ENCODE assay signal across 12 cellular contexts in genomic region chr9:37944671-37945481, GRCh38. TPM values are rescaled to one million over a fixed set of nuclear protein-coding genes. Genes with fewer than 3 reads are reported as not detected.
DNase-seq lines count a peak whose midpoint lies in the region; ATAC-seq and TF ChIP-seq lines count a peak whose summit lies in the region.
"Had no signal": no experiment of that assay in that cellular context is flagged by ENCODE, and none has a peak within 500 bp of the region (broad histone marks: within the 10 kb centered on the region; RNA-seq: fewer than 3 reads in every experiment).

No MANE protein-coding gene starts in this region.

- H3K27me3 Mint-ChIP-seq in chondrocyte (ENCODE audit: low read depth), result no peaks in the 10 kb centered on the region

- H3K4me1 ChIP-seq in ACC112 (ENCODE audit: control insufficient read depth, insufficient read depth, low read length, unreplicated experiment) (peaks cover 53% of the 10 kb centered on the region), Karpas-422 (ENCODE audit: low read length) (peaks cover 74% of the 10 kb centered on the region), mesendoderm (ENCODE audit: control insufficient read depth, low read depth, low read length) (peaks cover 8% of the 10 kb centered on the region)

- peaks cover 11% of the 10 kb centered on the region; the same call in 1 of the 2 replicates for H4K20me1 ChIP-seq in Karpas-422 (ENCODE audit: insufficient read depth, low read depth, low read length)

- H3K79me2 ChIP-seq in ACC112 (ENCODE audit: control insufficient read depth, insufficient read depth, low read length, unreplicated experiment) (no peaks in the 10 kb centered on the region), Karpas-422 (ENCODE audit: low read length) (no peaks in the 10 kb centered on the region), mesendoderm (ENCODE audit: control insufficient read depth, insufficient read depth, low read length) (no peaks in the 10 kb centered on the region)

- H3K18ac ChIP-seq in mesendoderm (ENCODE audit: low read length), result no peak overlapping the region

- in situ Hi-C loops in GM13976 (cut with MboI; ENCODE audit: low sequenced_read_pairs, unreplicated experiment), result no loop called here

- H3K27me3 ChIP-seq in ACC112 (ENCODE audit: insufficient read depth, low read length) (no peaks in the 10 kb centered on the region), Karpas-422 (ENCODE audit: low read length) (no peaks in the 10 kb centered on the region), mesendoderm (ENCODE audit: insufficient read depth, low read length, poor library complexity) (no peaks in the 10 kb centered on the region)

- H3K27ac ChIP-seq in ACC112 (ENCODE audit: low read depth, low read length) (peak overlapping the region; percentile 79), Karpas-422 (ENCODE audit: low read length) (peak overlapping the region; percentile 69), mesendoderm (ENCODE audit: low read depth, low read length) (no peak overlapping the region)

- peaks cover 10% of the 10 kb centered on the region for H3K36me3 Mint-ChIP-seq in chondrocyte (ENCODE audit: low read depth)

- peaks cover 68% of the 10 kb centered on the region for H3K4me1 Mint-ChIP-seq in chondrocyte (ENCODE audit: low read depth)

- peak overlapping the region; percentile 94 for H3K27ac Mint-ChIP-seq in chondrocyte (ENCODE audit: unreplicated experiment)

- H3K9me3 Mint-ChIP-seq in chondrocyte (ENCODE audit: low read depth), result no peaks in the 10 kb centered on the region

- peaks cover 4% of the 10 kb centered on the region; the same call in 1 of the 2 replicates for H3K36me3 ChIP-seq in ACC112 (ENCODE audit: insufficient read depth, low read length)
- peaks cover 11% of the 10 kb centered on the region; the same call in 1 of the 2 replicates for H3K36me3 ChIP-seq in Karpas-422 (ENCODE audit: insufficient read depth, low read length)
- H3K36me3 ChIP-seq in mesendoderm (ENCODE audit: control insufficient read depth, insufficient read depth, low read length), result peaks cover 12% of the 10 kb centered on the region

- H3K4me3 Mint-ChIP-seq in chondrocyte (ENCODE audit: unreplicated experiment), result no peak overlapping the region

- H2BK5ac ChIP-seq in mesendoderm (ENCODE audit: low read length), result no peak overlapping the region

- no peak overlapping the region for H3K9ac ChIP-seq in Karpas-422 (ENCODE audit: low read length)
- no peak overlapping the region for H3K9ac ChIP-seq in mesendoderm (ENCODE audit: low read length)

- H3K4me3 ChIP-seq in ACC112 (ENCODE audit: low read depth, low read length), result no peak overlapping the region
- no peak overlapping the region for H3K4me3 ChIP-seq in Karpas-422 (ENCODE audit: low read length)
- H3K4me3 ChIP-seq in mesendoderm (ENCODE audit: low read length), result no peak overlapping the region
- H3K4me3 ChIP-seq: coronary artery had no signal

- H2BK120ac ChIP-seq in mesendoderm (ENCODE audit: low read depth, low read length), result no peak overlapping the region

- no peak overlapping the region for H2BK15ac ChIP-seq in mesendoderm (replicated peaks; ENCODE audit: low read depth)

- H3K9me2 ChIP-seq in Karpas-422 (replicated peaks; ENCODE audit: insufficient read depth, low read length), result no peaks in the 10 kb centered on the region

- H4K5ac ChIP-seq in mesendoderm (ENCODE audit: low read length), result no peak overlapping the region

- TF ChIP-seq CTCF in chondrocyte (IDR thresholded peaks at IDR 0.05) (no peak), GM13976 (IDR thresholded peaks at IDR 0.05; ENCODE audit: borderline replicate concordance, control extremely low read depth, extremely low read depth, insufficient read depth, missing control alignments) (no peak)

- WGBS in mesendoderm (ENCODE audit: extremely low coverage, insufficient coverage, low lambda C conversion rate), result no CpG with 5 or more reads among the region's 9 CpGs

- H3K23ac ChIP-seq in mesendoderm (ENCODE audit: low read length), result no peak overlapping the region

- no peak overlapping the region for H2AK5ac ChIP-seq in mesendoderm (ENCODE audit: low read length)

- H3K56ac ChIP-seq in mesendoderm (ENCODE audit: low read length), result no peak overlapping the region

- no peak overlapping the region for H3K4ac ChIP-seq in mesendoderm (ENCODE audit: low read depth, low read length)

- DNase-seq in Karpas-422 (no peak), chondrocyte (ENCODE audit: low spot score) (no peak), mesendoderm (peak; percentile 90), GM13976 (ENCODE audit: low spot score) (no peak), OCI-M1 (lab: John Stamatoyannopoulos, UW) (no peak)
- DNase-seq: activated CD4-positive, alpha-beta T cell treated with anti-CD3 and anti-CD28 coated beads for 48 hours; activated effector memory CD4-positive, alpha-beta T cell treated with anti-CD3 and anti-CD28 coated beads, Interleukin-2, amount 50 U/mL, for 16 hours; midbrain had no signal

- peaks cover 5% of the 10 kb centered on the region for H3K79me1 ChIP-seq in mesendoderm (ENCODE audit: low read length)

- H4K8ac ChIP-seq in mesendoderm (ENCODE audit: low read depth, low read length), result no peak overlapping the region

- no peaks in the 10 kb centered on the region for H3K9me3 ChIP-seq in Karpas-422 (ENCODE audit: low read length)

- H2AFZ ChIP-seq in ACC112 (ENCODE audit: low read length, unreplicated experiment), result no peak overlapping the region
- H2AFZ ChIP-seq in Karpas-422 (ENCODE audit: low read length), result no peak overlapping the region

- H3K4me2 ChIP-seq in Karpas-422 (ENCODE audit: low read depth, low read length, poor library complexity, severe bottlenecking) (no peak overlapping the region), mesendoderm (ENCODE audit: low read length) (no peak overlapping the region)

- ATAC-seq in GM21723 (IDR thresholded peaks at IDR 0.05; ENCODE audit: unreplicated experiment), result no peak
- ATAC-seq in HG03196 (IDR thresholded peaks at IDR 0.05; ENCODE audit: unreplicated experiment), result no peak

RNA-seq across cellular contexts. Expression of gene SLC25A51, which starts 40.9 kb away (rescaled TPM):
- 22.9 and 44.2 TPM in 2 replicates for total RNA-seq in Karpas-422 (2014; rRNA removed; shearing (Covaris generic); ENCODE audit: low replicate concordance)
- 50.1 to 52.5 TPM (median 50.5 TPM) in 3 replicates for total RNA-seq in chondrocyte
- 6.9 TPM for polyA plus RNA-seq in mesendoderm (2013, experiment 1 of 2)
- polyA plus RNA-seq in mesendoderm (2013, experiment 2 of 2), result 6.9 TPM
